ENCODE assay signal across 1 cellular context in the genomic region with DNA sequence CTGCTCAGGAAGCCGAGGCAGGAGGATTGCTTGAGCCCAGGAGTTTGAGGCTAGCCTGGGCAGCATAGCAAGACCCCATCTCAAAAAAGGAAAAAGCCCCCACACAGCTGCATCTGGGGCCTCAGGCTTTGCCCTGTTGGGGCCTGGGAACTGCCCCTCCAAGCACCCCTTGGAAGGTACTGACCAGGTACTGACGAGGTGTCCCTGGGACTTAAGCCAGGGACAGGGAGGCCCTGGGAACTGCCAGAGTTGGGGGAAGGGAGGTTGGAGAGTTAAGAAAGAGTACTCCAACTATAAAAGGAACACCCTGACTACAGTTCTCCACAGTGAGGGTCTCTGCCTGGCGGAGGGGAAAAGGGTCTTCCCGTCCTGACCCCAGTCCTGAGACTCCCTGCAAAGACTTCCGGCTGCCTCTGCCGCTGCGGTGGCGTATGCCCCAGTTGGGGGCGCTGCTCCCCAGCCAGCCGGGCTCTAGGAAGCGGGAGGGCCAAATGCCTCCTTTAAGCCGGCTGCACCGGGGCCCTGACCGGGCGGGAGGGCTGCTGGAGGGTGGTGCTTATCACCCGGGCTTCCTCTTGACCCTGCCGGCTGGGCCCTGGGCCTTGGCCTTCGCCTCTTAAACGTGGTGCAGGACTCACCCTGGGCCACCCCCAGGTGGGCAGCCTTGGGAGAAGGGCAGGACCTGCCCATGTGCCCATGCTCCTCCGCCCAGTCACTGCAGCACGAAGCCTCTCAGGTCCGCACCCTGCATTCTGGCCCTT.
TF ChIP-seq lines count a peak whose summit lies in the region.

No MANE protein-coding gene starts in this region.

TF ChIP-seq in HepG2, 621 proteins besides CTCF, POLR2A, EP300 and RAD21 (continued from another document and continues in another):
- TF ChIP-seq, protein P1, sequence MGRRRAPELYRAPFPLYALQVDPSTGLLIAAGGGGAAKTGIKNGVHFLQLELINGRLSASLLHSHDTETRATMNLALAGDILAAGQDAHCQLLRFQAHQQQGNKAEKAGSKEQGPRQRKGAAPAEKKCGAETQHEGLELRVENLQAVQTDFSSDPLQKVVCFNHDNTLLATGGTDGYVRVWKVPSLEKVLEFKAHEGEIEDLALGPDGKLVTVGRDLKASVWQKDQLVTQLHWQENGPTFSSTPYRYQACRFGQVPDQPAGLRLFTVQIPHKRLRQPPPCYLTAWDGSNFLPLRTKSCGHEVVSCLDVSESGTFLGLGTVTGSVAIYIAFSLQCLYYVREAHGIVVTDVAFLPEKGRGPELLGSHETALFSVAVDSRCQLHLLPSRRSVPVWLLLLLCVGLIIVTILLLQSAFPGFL (CRISPR knock-in tag; IDR thresholded peaks at IDR 0.05) = no peak
- TF ChIP-seq KLF9 (CRISPR knock-in tag; IDR thresholded peaks at IDR 0.05; ENCODE audit: low read depth) (no peak), ZNF34 (CRISPR knock-in tag; IDR thresholded peaks at IDR 0.05; ENCODE audit: borderline replicate concordance) (no peak), ZNF672 (CRISPR knock-in tag; IDR thresholded peaks at IDR 0.05) (no peak), ZFP1 (CRISPR knock-in tag; IDR thresholded peaks at IDR 0.05) (no peak), CREB1 (IDR thresholded peaks at IDR 0.05) (no peak), CREB1 (CRISPR knock-in tag; IDR thresholded peaks at IDR 0.05) (no peak), JARID2 (CRISPR knock-in tag; IDR thresholded peaks at IDR 0.05; ENCODE audit: insufficient replicate concordance) (peak; percentile 76), RCOR2 (CRISPR knock-in tag; IDR thresholded peaks at IDR 0.05) (peak; percentile 24; the same call in 1 of the 2 replicates), ZNF572 (CRISPR knock-in tag; IDR thresholded peaks at IDR 0.05) (peak; percentile 31; the same call in 1 of the 2 replicates), NFE2L1 (CRISPR knock-in tag; IDR thresholded peaks at IDR 0.05; ENCODE audit: borderline replicate concordance) (no peak), PHF21A (CRISPR knock-in tag; IDR thresholded peaks at IDR 0.05) (no peak), ZNF256 (CRISPR knock-in tag; conservative IDR thresholded peaks at IDR 0.05) (no peak), HDAC2 (CRISPR knock-in tag; IDR thresholded peaks at IDR 0.05) (no peak), TAF15 (IDR thresholded peaks at IDR 0.05; ENCODE audit: low read depth, low read length, poor library complexity, severe bottlenecking) (no peak), ATRX (CRISPR knock-in tag; IDR thresholded peaks at IDR 0.05; ENCODE audit: borderline replicate concordance) (no peak), TBL1XR1 (IDR thresholded peaks at IDR 0.05; ENCODE audit: borderline replicate concordance, low read length, partially characterized antibody) (no peak), HMGXB3 (CRISPR knock-in tag; IDR thresholded peaks at IDR 0.05; ENCODE audit: borderline replicate concordance) (no peak), E2F2 (CRISPR knock-in tag; IDR thresholded peaks at IDR 0.05; ENCODE audit: borderline replicate concordance) (no peak), TRIM24 (CRISPR knock-in tag; IDR thresholded peaks at IDR 0.05) (no peak), ZNF639 (CRISPR knock-in tag; conservative IDR thresholded peaks at IDR 0.05) (no peak), TP53 (CRISPR knock-in tag; conservative IDR thresholded peaks at IDR 0.05) (no peak), ZNF883 (CRISPR knock-in tag; IDR thresholded peaks at IDR 0.05; ENCODE audit: not compliant biosample characterization) (peak; percentile 59), ZNF20 (CRISPR knock-in tag; IDR thresholded peaks at IDR 0.05) (no peak), ZNF329 (CRISPR knock-in tag; IDR thresholded peaks at IDR 0.05; ENCODE audit: low read depth) (no peak), U2AF1 (optimal IDR thresholded peaks at IDR 0.05; ENCODE audit: low read depth, low read length) (no peak), ZNF772 (CRISPR knock-in tag; IDR thresholded peaks at IDR 0.05) (no peak), ZNF367 (CRISPR knock-in tag; IDR thresholded peaks at IDR 0.05; ENCODE audit: borderline replicate concordance) (no peak), CC2D1A (CRISPR knock-in tag; IDR thresholded peaks at IDR 0.05) (no peak), ZFY (CRISPR knock-in tag; IDR thresholded peaks at IDR 0.05) (peak; percentile 67), NFYB (CRISPR knock-in tag; IDR thresholded peaks at IDR 0.05) (no peak), SETDB1 (CRISPR knock-in tag; IDR thresholded peaks at IDR 0.05; ENCODE audit: borderline replicate concordance) (no peak), ZNF720 (CRISPR knock-in tag; IDR thresholded peaks at IDR 0.05) (no peak)
- TF ChIP-seq, protein P2, sequence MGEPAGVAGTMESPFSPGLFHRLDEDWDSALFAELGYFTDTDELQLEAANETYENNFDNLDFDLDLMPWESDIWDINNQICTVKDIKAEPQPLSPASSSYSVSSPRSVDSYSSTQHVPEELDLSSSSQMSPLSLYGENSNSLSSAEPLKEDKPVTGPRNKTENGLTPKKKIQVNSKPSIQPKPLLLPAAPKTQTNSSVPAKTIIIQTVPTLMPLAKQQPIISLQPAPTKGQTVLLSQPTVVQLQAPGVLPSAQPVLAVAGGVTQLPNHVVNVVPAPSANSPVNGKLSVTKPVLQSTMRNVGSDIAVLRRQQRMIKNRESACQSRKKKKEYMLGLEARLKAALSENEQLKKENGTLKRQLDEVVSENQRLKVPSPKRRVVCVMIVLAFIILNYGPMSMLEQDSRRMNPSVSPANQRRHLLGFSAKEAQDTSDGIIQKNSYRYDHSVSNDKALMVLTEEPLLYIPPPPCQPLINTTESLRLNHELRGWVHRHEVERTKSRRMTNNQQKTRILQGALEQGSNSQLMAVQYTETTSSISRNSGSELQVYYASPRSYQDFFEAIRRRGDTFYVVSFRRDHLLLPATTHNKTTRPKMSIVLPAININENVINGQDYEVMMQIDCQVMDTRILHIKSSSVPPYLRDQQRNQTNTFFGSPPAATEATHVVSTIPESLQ (CRISPR knock-in tag; conservative IDR thresholded peaks at IDR 0.05) = no peak
- TF ChIP-seq, protein P3, sequence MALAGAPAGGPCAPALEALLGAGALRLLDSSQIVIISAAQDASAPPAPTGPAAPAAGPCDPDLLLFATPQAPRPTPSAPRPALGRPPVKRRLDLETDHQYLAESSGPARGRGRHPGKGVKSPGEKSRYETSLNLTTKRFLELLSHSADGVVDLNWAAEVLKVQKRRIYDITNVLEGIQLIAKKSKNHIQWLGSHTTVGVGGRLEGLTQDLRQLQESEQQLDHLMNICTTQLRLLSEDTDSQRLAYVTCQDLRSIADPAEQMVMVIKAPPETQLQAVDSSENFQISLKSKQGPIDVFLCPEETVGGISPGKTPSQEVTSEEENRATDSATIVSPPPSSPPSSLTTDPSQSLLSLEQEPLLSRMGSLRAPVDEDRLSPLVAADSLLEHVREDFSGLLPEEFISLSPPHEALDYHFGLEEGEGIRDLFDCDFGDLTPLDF (CRISPR knock-in tag; IDR thresholded peaks at IDR 0.05) = no peak
- TF ChIP-seq, protein P4, sequence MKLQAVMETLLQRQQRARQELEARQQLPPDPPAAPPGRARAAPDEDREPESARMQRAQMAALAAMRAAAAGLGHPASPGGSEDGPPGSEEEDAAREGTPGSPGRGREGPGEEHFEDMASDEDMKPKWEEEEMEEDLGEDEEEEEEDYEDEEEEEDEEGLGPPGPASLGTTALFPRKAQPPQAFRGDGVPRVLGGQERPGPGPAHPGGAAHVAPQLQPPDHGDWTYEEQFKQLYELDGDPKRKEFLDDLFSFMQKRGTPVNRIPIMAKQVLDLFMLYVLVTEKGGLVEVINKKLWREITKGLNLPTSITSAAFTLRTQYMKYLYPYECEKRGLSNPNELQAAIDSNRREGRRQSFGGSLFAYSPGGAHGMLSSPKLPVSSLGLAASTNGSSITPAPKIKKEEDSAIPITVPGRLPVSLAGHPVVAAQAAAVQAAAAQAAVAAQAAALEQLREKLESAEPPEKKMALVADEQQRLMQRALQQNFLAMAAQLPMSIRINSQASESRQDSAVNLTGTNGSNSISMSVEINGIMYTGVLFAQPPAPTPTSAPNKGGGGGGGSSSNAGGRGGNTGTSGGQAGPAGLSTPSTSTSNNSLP (IDR thresholded peaks at IDR 0.05; ENCODE audit: low read depth, low read length) = no peak
- TF ChIP-seq, protein P5, sequence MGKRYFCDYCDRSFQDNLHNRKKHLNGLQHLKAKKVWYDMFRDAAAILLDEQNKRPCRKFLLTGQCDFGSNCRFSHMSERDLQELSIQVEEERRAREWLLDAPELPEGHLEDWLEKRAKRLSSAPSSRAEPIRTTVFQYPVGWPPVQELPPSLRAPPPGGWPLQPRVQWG (CRISPR knock-in tag; IDR thresholded peaks at IDR 0.05; ENCODE audit: borderline replicate concordance, low read depth) = no peak
- TF ChIP-seq, protein P6, sequence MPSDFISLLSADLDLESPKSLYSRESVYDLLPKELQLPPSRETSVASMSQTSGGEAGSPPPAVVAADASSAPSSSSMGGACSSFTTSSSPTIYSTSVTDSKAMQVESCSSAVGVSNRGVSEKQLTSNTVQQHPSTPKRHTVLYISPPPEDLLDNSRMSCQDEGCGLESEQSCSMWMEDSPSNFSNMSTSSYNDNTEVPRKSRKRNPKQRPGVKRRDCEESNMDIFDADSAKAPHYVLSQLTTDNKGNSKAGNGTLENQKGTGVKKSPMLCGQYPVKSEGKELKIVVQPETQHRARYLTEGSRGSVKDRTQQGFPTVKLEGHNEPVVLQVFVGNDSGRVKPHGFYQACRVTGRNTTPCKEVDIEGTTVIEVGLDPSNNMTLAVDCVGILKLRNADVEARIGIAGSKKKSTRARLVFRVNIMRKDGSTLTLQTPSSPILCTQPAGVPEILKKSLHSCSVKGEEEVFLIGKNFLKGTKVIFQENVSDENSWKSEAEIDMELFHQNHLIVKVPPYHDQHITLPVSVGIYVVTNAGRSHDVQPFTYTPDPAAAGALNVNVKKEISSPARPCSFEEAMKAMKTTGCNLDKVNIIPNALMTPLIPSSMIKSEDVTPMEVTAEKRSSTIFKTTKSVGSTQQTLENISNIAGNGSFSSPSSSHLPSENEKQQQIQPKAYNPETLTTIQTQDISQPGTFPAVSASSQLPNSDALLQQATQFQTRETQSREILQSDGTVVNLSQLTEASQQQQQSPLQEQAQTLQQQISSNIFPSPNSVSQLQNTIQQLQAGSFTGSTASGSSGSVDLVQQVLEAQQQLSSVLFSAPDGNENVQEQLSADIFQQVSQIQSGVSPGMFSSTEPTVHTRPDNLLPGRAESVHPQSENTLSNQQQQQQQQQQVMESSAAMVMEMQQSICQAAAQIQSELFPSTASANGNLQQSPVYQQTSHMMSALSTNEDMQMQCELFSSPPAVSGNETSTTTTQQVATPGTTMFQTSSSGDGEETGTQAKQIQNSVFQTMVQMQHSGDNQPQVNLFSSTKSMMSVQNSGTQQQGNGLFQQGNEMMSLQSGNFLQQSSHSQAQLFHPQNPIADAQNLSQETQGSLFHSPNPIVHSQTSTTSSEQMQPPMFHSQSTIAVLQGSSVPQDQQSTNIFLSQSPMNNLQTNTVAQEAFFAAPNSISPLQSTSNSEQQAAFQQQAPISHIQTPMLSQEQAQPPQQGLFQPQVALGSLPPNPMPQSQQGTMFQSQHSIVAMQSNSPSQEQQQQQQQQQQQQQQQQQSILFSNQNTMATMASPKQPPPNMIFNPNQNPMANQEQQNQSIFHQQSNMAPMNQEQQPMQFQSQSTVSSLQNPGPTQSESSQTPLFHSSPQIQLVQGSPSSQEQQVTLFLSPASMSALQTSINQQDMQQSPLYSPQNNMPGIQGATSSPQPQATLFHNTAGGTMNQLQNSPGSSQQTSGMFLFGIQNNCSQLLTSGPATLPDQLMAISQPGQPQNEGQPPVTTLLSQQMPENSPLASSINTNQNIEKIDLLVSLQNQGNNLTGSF (CRISPR knock-in tag; IDR thresholded peaks at IDR 0.05) = 0 out of 2 replicates have a peak, but pooled peaks have one; percentile 27
- TF ChIP-seq, protein P7, sequence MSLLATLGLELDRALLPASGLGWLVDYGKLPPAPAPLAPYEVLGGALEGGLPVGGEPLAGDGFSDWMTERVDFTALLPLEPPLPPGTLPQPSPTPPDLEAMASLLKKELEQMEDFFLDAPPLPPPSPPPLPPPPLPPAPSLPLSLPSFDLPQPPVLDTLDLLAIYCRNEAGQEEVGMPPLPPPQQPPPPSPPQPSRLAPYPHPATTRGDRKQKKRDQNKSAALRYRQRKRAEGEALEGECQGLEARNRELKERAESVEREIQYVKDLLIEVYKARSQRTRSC (CRISPR knock-in tag; IDR thresholded peaks at IDR 0.05; ENCODE audit: low read depth) = no peak
